In the genomic region with DNA sequence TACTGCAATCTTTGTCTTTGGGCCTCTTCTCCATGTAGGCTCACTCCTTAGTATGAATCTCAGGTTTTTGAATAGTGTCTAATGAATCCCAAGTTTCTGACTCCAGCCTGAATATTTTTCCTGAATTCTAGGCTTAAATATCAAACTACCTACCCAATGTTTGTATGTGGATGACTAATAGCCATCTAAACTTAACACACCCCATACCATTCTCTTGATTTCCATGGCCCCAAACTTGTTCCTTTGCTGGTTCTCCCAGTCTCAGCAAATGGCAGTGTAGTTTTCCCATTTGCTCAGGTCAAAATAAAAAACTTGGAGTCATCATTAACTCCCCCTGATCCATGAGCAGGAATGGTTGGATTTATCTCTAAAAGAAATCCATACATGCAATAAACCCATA, we compare ENCODE assay signal across 6 cellular contexts. TPM values are rescaled to one million over a fixed set of nuclear protein-coding genes. Genes with fewer than 3 reads are reported as not detected.
"Had no signal": no experiment of that assay in that cellular context is flagged by ENCODE, and none has a peak within 500 bp of the region (broad histone marks: within the 10 kb centered on the region; RNA-seq: fewer than 3 reads in every experiment).

No MANE protein-coding gene starts in this region.

- ATAC-seq: GM23338 had no signal

- H3K4me2 ChIP-seq: GM23338 had no signal

- H3K4me1 Mint-ChIP-seq: H9 had no signal

- H3K4me3 ChIP-seq: GM23338 had no signal

- H2AFZ ChIP-seq: GM23338 had no signal

- H3K9me3 Mint-ChIP-seq: GM23338 had no signal

- DNase-seq: H9, HCEC 1CT, IMR-90 had no signal

- H3K4me3 Mint-ChIP-seq: GM23338, H9 had no signal

- H3K27ac Mint-ChIP-seq: GM23338, H9 had no signal

RNA-seq across cellular contexts. Expression of a gene that starts 46.7 kb away (rescaled TPM):
- total RNA-seq: GM23338, H1, H9, HT-29, IMR-90 had no signal
- polyA plus RNA-seq: GM23338, H1, IMR-90 had no signal
